Comparison of ENCODE assay signal across 6 cellular contexts in genomic region chr1:88504601-88505000, GRCh38.
"Had no signal": no experiment of that assay in that cellular context is flagged by ENCODE, and none has a peak within 500 bp of the region (broad histone marks: within the 10 kb centered on the region; RNA-seq: fewer than 3 reads in every experiment).

No MANE protein-coding gene starts in this region.

- H3K27ac ChIP-seq: HL-60 had no signal

- FAIRE-seq: HTR-8/SVneo, K562 had no signal

- DNase-seq: IMR-90, KBM-7, KG1 had no signal

- H3K4me3 ChIP-seq: K562 had no signal

- ATAC-seq: K562 had no signal
